Comparison of ENCODE assay signal across 12 cellular contexts in genomic region chr7:21942955-21943354, GRCh38. TPM values are rescaled to one million over a fixed set of nuclear protein-coding genes. Genes with fewer than 3 reads are reported as not detected.
DNase-seq lines count a peak whose midpoint lies in the region; ATAC-seq lines count a peak whose summit lies in the region.
"Had no signal": no experiment of that assay in that cellular context is flagged by ENCODE, and none has a peak within 500 bp of the region (broad histone marks: within the 10 kb centered on the region; RNA-seq: fewer than 3 reads in every experiment).

No MANE protein-coding gene starts in this region.

- no peaks in the 10 kb centered on the region for H3K9me3 Mint-ChIP-seq in stimulated activated naive CD8-positive, alpha-beta T cell treated with anti-CD3 and anti-CD28 coated beads, Interleukin-15, Interleukin-2, amounts not matched to agents 100 ng/mL and 50 ng/mL, for 24 hours
- no peaks in the 10 kb centered on the region for H3K9me3 Mint-ChIP-seq in activated T-helper 17 cell treated with anti-CD3 and anti-CD28 coated beads, Interleukin-2, amount 50 U/mL, for 72 hours
- H3K9me3 Mint-ChIP-seq: immature natural killer cell had no signal

- DNase-seq in stimulated activated naive CD8-positive, alpha-beta T cell treated with anti-CD3 and anti-CD28 coated beads, Interleukin-15, Interleukin-2, amounts not matched to agents 100 U/mL and 50 U/mL, for 24 hours = no peak
- no peak for DNase-seq in mesendoderm
- no peak for DNase-seq in NCI-H1436 treated with DMSO at 0.1 percent for 48 hours (lab: John Stamatoyannopoulos, UW)
- no peak for DNase-seq in 8988T
- DNase-seq: immature natural killer cell, NCI-H187 treated with DMSO at 0.1 percent for 48 hours had no signal

- no peak overlapping the region for H3K4ac ChIP-seq in mesendoderm (ENCODE audit: low read depth, low read length)

- H3K56ac ChIP-seq in mesendoderm (ENCODE audit: low read length) = peak overlapping the region; percentile 52

- no peak overlapping the region for H3K4me2 ChIP-seq in mesendoderm (ENCODE audit: low read length)

- H4K5ac ChIP-seq in mesendoderm (ENCODE audit: low read length) = no peak overlapping the region

- no peak overlapping the region for H2BK120ac ChIP-seq in mesendoderm (ENCODE audit: low read depth, low read length)

- H3K79me1 ChIP-seq in mesendoderm (ENCODE audit: low read length) = peaks cover 2% of the 10 kb centered on the region

- peaks cover 12% of the 10 kb centered on the region for H3K4me1 ChIP-seq in mesendoderm (ENCODE audit: control insufficient read depth, low read depth, low read length)

- no peak overlapping the region for H2AK5ac ChIP-seq in mesendoderm (ENCODE audit: low read length)

- H3K18ac ChIP-seq in mesendoderm (ENCODE audit: low read length) = no peak overlapping the region

- peak overlapping the region; percentile 15 for H3K9ac ChIP-seq in mesendoderm (ENCODE audit: low read length)

- H3K36me3 Mint-ChIP-seq in stimulated activated naive CD8-positive, alpha-beta T cell treated with anti-CD3 and anti-CD28 coated beads, Interleukin-15, Interleukin-2, amounts not matched to agents 100 ng/mL and 50 ng/mL, for 24 hours (ENCODE audit: low read depth) = peaks cover 31% of the 10 kb centered on the region
- peaks cover 25% of the 10 kb centered on the region for H3K36me3 Mint-ChIP-seq in activated T-helper 17 cell treated with anti-CD3 and anti-CD28 coated beads, Interleukin-2, amount 50 U/mL, for 72 hours (ENCODE audit: low read depth)
- H3K36me3 Mint-ChIP-seq: immature natural killer cell had no signal

- ATAC-seq in stimulated activated naive CD8-positive, alpha-beta T cell treated with anti-CD3 and anti-CD28 coated beads, Interleukin-15, Interleukin-2, amounts not matched to agents 100 U/mL and 50 U/mL, for 24 hours = no peak
- no peak for ATAC-seq in activated T-helper 17 cell treated with anti-CD3 and anti-CD28 coated beads, Interleukin-2, amount 50 U/mL, for 72 hours (replicated peaks)
- ATAC-seq in GM19328 (IDR thresholded peaks at IDR 0.05; ENCODE audit: unreplicated experiment) = no peak
- ATAC-seq in GM18870 (IDR thresholded peaks at IDR 0.05; ENCODE audit: unreplicated experiment) = no peak
- ATAC-seq: activated CD4-positive, CD25-positive, alpha-beta regulatory T cell treated with anti-CD3 and anti-CD28 coated beads, Interleukin-2, amount 50 U/mL, for 24 hours had no signal

- H3K4me3 ChIP-seq in mesendoderm (ENCODE audit: low read length) = no peak overlapping the region

- H3K27me3 ChIP-seq in mesendoderm (ENCODE audit: insufficient read depth, low read length, poor library complexity) = no peaks in the 10 kb centered on the region

- peak overlapping the region; percentile 90 for H3K4me3 Mint-ChIP-seq in stimulated activated naive CD8-positive, alpha-beta T cell treated with anti-CD3 and anti-CD28 coated beads, Interleukin-15, Interleukin-2, amounts not matched to agents 100 ng/mL and 50 ng/mL, for 24 hours
- peak overlapping the region; percentile 33 for H3K4me3 Mint-ChIP-seq in activated T-helper 17 cell treated with anti-CD3 and anti-CD28 coated beads, Interleukin-2, amount 50 U/mL, for 72 hours
- H3K4me3 Mint-ChIP-seq: immature natural killer cell had no signal

- H3K23ac ChIP-seq in mesendoderm (ENCODE audit: low read length) = no peak overlapping the region

- peaks cover 87% of the 10 kb centered on the region for H3K4me1 Mint-ChIP-seq in stimulated activated naive CD8-positive, alpha-beta T cell treated with anti-CD3 and anti-CD28 coated beads, Interleukin-15, Interleukin-2, amounts not matched to agents 100 ng/mL and 50 ng/mL, for 24 hours (ENCODE audit: low read depth)
- H3K4me1 Mint-ChIP-seq in activated T-helper 17 cell treated with anti-CD3 and anti-CD28 coated beads, Interleukin-2, amount 50 U/mL, for 72 hours = peaks cover 12% of the 10 kb centered on the region

- peaks cover 9% of the 10 kb centered on the region for H3K79me2 ChIP-seq in mesendoderm (ENCODE audit: control insufficient read depth, insufficient read depth, low read length)

- no peaks in the 10 kb centered on the region for H3K36me3 ChIP-seq in mesendoderm (ENCODE audit: control insufficient read depth, insufficient read depth, low read length)

- no peak overlapping the region for H3K27ac ChIP-seq in mesendoderm (ENCODE audit: low read depth, low read length)
- H3K27ac ChIP-seq: C4-2B had no signal

- H3K27me3 Mint-ChIP-seq in stimulated activated naive CD8-positive, alpha-beta T cell treated with anti-CD3 and anti-CD28 coated beads, Interleukin-15, Interleukin-2, amounts not matched to agents 100 ng/mL and 50 ng/mL, for 24 hours = peaks cover 4% of the 10 kb centered on the region
- peaks cover 11% of the 10 kb centered on the region for H3K27me3 Mint-ChIP-seq in activated T-helper 17 cell treated with anti-CD3 and anti-CD28 coated beads, Interleukin-2, amount 50 U/mL, for 72 hours

- H4K8ac ChIP-seq in mesendoderm (ENCODE audit: low read depth, low read length) = no peak overlapping the region

- no peak overlapping the region for H2BK15ac ChIP-seq in mesendoderm (replicated peaks; ENCODE audit: low read depth)

- no peak overlapping the region for H2BK5ac ChIP-seq in mesendoderm (ENCODE audit: low read length)

- no CpG with 5 or more reads among the region's 6 CpGs for WGBS in mesendoderm (ENCODE audit: extremely low coverage, insufficient coverage, low lambda C conversion rate)

- H3K27ac Mint-ChIP-seq in stimulated activated naive CD8-positive, alpha-beta T cell treated with anti-CD3 and anti-CD28 coated beads, Interleukin-15, Interleukin-2, amounts not matched to agents 100 ng/mL and 50 ng/mL, for 24 hours = peak overlapping the region; percentile 24
- H3K27ac Mint-ChIP-seq in activated T-helper 17 cell treated with anti-CD3 and anti-CD28 coated beads, Interleukin-2, amount 50 U/mL, for 72 hours = no peak overlapping the region
- H3K27ac Mint-ChIP-seq: immature natural killer cell had no signal

RNA-seq across cellular contexts. Expression of gene CDCA7L, which starts 2.7 kb away (rescaled TPM):
- total RNA-seq in activated T-helper 17 cell treated with anti-CD3 and anti-CD28 coated beads, Interleukin-2, amount 50 U/mL, for 72 hours = 10 to 100 TPM; 47.6 to 62.4 TPM
- 58.6 TPM for polyA plus RNA-seq in mesendoderm (2013, experiment 1 of 2)
- 63.8 TPM for polyA plus RNA-seq in mesendoderm (2013, experiment 2 of 2)
